ENCODE assay signal across 8 cellular contexts in genomic region chr17:59521465-59522126, GRCh38. TPM values are rescaled to one million over a fixed set of nuclear protein-coding genes. Genes with fewer than 3 reads are reported as not detected.
A peak's percentile ranks its signal among the peaks of the same experiment; 100 is the strongest.
DNase-seq lines count a peak whose midpoint lies in the region; ATAC-seq and TF ChIP-seq lines count a peak whose summit lies in the region.

No MANE protein-coding gene starts in this region.

- TF ChIP-seq RAD21 in liver (IDR thresholded peaks at IDR 0.05), result peak; percentile 89 to 95

- ATAC-seq in GM19455 (IDR thresholded peaks at IDR 0.05; ENCODE audit: unreplicated experiment), result no peak

- H3K9me3 ChIP-seq in liver (ENCODE audit: control insufficient read depth in 4 of 4, low read length in 3 of 4), result no peaks in the 10 kb centered on the region

- H3K27me3 ChIP-seq in liver (ENCODE audit: control insufficient read depth in 4 of 4, insufficient read depth in 4 of 4, low read length in 3 of 4), result no peaks in the 10 kb centered on the region

- H3K4me3 ChIP-seq in choroid plexus epithelial cell (ENCODE audit: low read depth, low read length) (no peak overlapping the region), liver (ENCODE audit: low read depth in 1 of 3, low read length in 3 of 3) (no peak overlapping the region)

- 16% methylated on average over 12 of the region's 12 CpGs for WGBS in liver

- H3K36me3 ChIP-seq in liver (ENCODE audit: control insufficient read depth in 4 of 4, insufficient read depth in 3 of 4, low read depth in 1 of 4, low read length in 3 of 4), result no peaks in the 10 kb centered on the region

- DNase-seq in SIG-M5 treated with dmso at 0.1 percent for 504 hours (lab: John Stamatoyannopoulos, UW; ENCODE audit: unreplicated experiment), result peak; percentile 59
- DNase-seq in SIG-M5 (lab: John Stamatoyannopoulos, UW), result no peak
- peak; percentile 63 for DNase-seq in NCI-H2227 treated with DMSO at 0.1 percent for 48 hours (lab: John Stamatoyannopoulos, UW)
- peak; percentile 36 to 61 for DNase-seq in activated CD4-positive, alpha-beta T cell treated with anti-CD3 and anti-CD28 coated beads for 4 hours
- DNase-seq in choroid plexus epithelial cell (ENCODE audit: low read depth), result peak; percentile 72
- peak; percentile 9 for DNase-seq in stimulated activated CD8-positive, alpha-beta memory T cell treated with anti-CD3 and anti-CD28 coated beads, Interleukin-15, amount 100 ng/mL, for 1 hour (ENCODE audit: low read depth)

- peak overlapping the region; percentile 52 to 64 for H3K27ac ChIP-seq in liver (ENCODE audit: low read depth in 1 of 2, low read length in 2 of 2)

- peaks cover 1 to 10% (median 7%) of the 10 kb centered on the region in 4 donors for H3K4me1 ChIP-seq in liver (ENCODE audit: control insufficient read depth in 4 of 4, insufficient read depth in 4 of 4, low read length in 3 of 4)

- TF ChIP-seq CTCF in choroid plexus epithelial cell (conservative IDR thresholded peaks at IDR 0.05; ENCODE audit: low read depth, low read length), result peak; percentile 92
- TF ChIP-seq CTCF in liver (IDR thresholded peaks at IDR 0.05; ENCODE audit: low read depth, low read length, missing input control), result peak; percentile 88

- H3K9ac ChIP-seq in liver (ENCODE audit: low read depth in 1 of 2, low read length in 2 of 2), result peak overlapping the region in 1 of 2 donors; percentile 52

TF ChIP-seq in liver, 16 proteins besides CTCF, POLR2A, EP300 and RAD21:
- TF ChIP-seq JUND (IDR thresholded peaks at IDR 0.05), result peak in 1 of 2 donors; percentile 15
- TF ChIP-seq ATF3 (IDR thresholded peaks at IDR 0.05), result no peak
- TF ChIP-seq, protein P1, sequence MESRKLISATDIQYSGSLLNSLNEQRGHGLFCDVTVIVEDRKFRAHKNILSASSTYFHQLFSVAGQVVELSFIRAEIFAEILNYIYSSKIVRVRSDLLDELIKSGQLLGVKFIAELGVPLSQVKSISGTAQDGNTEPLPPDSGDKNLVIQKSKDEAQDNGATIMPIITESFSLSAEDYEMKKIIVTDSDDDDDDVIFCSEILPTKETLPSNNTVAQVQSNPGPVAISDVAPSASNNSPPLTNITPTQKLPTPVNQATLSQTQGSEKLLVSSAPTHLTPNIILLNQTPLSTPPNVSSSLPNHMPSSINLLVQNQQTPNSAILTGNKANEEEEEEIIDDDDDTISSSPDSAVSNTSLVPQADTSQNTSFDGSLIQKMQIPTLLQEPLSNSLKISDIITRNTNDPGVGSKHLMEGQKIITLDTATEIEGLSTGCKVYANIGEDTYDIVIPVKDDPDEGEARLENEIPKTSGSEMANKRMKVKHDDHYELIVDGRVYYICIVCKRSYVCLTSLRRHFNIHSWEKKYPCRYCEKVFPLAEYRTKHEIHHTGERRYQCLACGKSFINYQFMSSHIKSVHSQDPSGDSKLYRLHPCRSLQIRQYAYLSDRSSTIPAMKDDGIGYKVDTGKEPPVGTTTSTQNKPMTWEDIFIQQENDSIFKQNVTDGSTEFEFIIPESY (IDR thresholded peaks at IDR 0.05), result peak; percentile 24
- peak; percentile 53 for TF ChIP-seq SP1 (IDR thresholded peaks at IDR 0.05)
- no peak for TF ChIP-seq GABPA (IDR thresholded peaks at IDR 0.05 in 1 of 2, conservative IDR thresholded peaks at IDR 0.05 in 1 of 2)
- peak; percentile 29 for TF ChIP-seq FOXA2 (IDR thresholded peaks at IDR 0.05)
- no peak for TF ChIP-seq FOXA1 (IDR thresholded peaks at IDR 0.05)
- TF ChIP-seq MAX (IDR thresholded peaks at IDR 0.05), result peak; percentile 17
- TF ChIP-seq HNF4G (IDR thresholded peaks at IDR 0.05), result peak; percentile 20
- peak; percentile 70 to 71 for TF ChIP-seq HNF4A (conservative IDR thresholded peaks at IDR 0.05)
- peak; percentile 69 for TF ChIP-seq NR2F2 (IDR thresholded peaks at IDR 0.05)
- TF ChIP-seq TAF1 (conservative IDR thresholded peaks at IDR 0.05), result no peak
- TF ChIP-seq YY1 (IDR thresholded peaks at IDR 0.05), result peak; percentile 50
- TF ChIP-seq, protein P2, sequence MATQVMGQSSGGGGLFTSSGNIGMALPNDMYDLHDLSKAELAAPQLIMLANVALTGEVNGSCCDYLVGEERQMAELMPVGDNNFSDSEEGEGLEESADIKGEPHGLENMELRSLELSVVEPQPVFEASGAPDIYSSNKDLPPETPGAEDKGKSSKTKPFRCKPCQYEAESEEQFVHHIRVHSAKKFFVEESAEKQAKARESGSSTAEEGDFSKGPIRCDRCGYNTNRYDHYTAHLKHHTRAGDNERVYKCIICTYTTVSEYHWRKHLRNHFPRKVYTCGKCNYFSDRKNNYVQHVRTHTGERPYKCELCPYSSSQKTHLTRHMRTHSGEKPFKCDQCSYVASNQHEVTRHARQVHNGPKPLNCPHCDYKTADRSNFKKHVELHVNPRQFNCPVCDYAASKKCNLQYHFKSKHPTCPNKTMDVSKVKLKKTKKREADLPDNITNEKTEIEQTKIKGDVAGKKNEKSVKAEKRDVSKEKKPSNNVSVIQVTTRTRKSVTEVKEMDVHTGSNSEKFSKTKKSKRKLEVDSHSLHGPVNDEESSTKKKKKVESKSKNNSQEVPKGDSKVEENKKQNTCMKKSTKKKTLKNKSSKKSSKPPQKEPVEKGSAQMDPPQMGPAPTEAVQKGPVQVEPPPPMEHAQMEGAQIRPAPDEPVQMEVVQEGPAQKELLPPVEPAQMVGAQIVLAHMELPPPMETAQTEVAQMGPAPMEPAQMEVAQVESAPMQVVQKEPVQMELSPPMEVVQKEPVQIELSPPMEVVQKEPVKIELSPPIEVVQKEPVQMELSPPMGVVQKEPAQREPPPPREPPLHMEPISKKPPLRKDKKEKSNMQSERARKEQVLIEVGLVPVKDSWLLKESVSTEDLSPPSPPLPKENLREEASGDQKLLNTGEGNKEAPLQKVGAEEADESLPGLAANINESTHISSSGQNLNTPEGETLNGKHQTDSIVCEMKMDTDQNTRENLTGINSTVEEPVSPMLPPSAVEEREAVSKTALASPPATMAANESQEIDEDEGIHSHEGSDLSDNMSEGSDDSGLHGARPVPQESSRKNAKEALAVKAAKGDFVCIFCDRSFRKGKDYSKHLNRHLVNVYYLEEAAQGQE (IDR thresholded peaks at IDR 0.05), result no peak
- TF ChIP-seq RXRA (IDR thresholded peaks at IDR 0.05), result peak; percentile 69 to 80
- TF ChIP-seq EGR1 (IDR thresholded peaks at IDR 0.05; ENCODE audit: low read depth in 2 of 2), result no peak
TF ChIP-seq in liver: peak in this region for 10.

RNA-seq across cellular contexts. Expression of gene DHX40, which starts 43.8 kb away (rescaled TPM):
- 10 to 100 TPM; 15.9 to 20.7 TPM for total RNA-seq in liver
- 1 to 10 TPM; 3.8 to 6.5 TPM for polyA plus RNA-seq in liver
